Comparison of ENCODE assay signal across 10 cellular contexts in the genomic region with DNA sequence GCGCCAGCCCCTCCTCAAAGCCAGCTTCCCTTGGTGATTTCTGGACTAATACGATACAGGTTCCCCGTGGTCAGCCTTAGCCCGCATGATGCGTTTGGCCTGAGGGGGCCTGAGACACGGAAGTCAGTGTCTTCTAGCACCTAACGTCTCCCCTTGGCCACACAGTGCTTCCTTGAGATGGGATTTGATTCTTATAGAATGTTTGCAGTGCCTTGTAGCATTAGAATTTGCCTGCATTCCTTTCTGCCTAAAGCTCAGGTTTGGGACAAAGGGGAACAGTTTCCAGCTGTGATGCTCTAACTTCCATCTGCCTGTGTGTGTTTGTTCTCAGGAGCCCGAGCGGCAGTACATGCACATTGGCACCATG. TPM values are rescaled to one million over a fixed set of nuclear protein-coding genes. Genes with fewer than 3 reads are reported as not detected.
DNase-seq lines count a peak whose midpoint lies in the region; ATAC-seq and TF ChIP-seq lines count a peak whose summit lies in the region.
"Had no signal": no experiment of that assay in that cellular context is flagged by ENCODE, and none has a peak within 500 bp of the region (broad histone marks: within the 10 kb centered on the region; RNA-seq: fewer than 3 reads in every experiment).

No MANE protein-coding gene starts in this region.

- no peaks in the 10 kb centered on the region for H3K9me3 ChIP-seq in esophagus squamous epithelium
- H3K9me3 ChIP-seq in breast epithelium, result no peaks in the 10 kb centered on the region
- H3K9me3 ChIP-seq: heart right ventricle, thoracic aorta had no signal

- peak; percentile 42 for TF ChIP-seq CTCF in C4-2B (conservative IDR thresholded peaks at IDR 0.05)
- no peak for TF ChIP-seq CTCF in HL-60 (IDR thresholded peaks at IDR 0.05; ENCODE audit: insufficient read depth, low read length)
- peak; percentile 7 for TF ChIP-seq CTCF in coronary artery (IDR thresholded peaks at IDR 0.05)
- TF ChIP-seq CTCF in esophagus squamous epithelium (IDR thresholded peaks at IDR 0.05), result no peak
- no peak for TF ChIP-seq CTCF in breast epithelium (IDR thresholded peaks at IDR 0.05)

- ATAC-seq in GM21723 (IDR thresholded peaks at IDR 0.05; ENCODE audit: unreplicated experiment), result peak; percentile 13
- ATAC-seq in GM21529 (IDR thresholded peaks at IDR 0.05; ENCODE audit: unreplicated experiment), result no peak
- no peak for ATAC-seq in HG02623 (IDR thresholded peaks at IDR 0.05; ENCODE audit: unreplicated experiment)

- H3K27ac ChIP-seq in C4-2B, result no peak overlapping the region
- peak overlapping the region; percentile 80; the same call in 1 of the 2 replicates for H3K27ac ChIP-seq in HL-60 (replicated peaks)
- H3K27ac ChIP-seq in coronary artery, result no peak overlapping the region
- H3K27ac ChIP-seq in esophagus squamous epithelium, result no peak overlapping the region
- H3K27ac ChIP-seq in breast epithelium, result no peak overlapping the region
- H3K27ac ChIP-seq: heart right ventricle, thoracic aorta had no signal

- H3K27me3 ChIP-seq in HL-60 (ENCODE audit: insufficient read depth, poor library complexity, severe bottlenecking) (no peaks in the 10 kb centered on the region), esophagus squamous epithelium (peaks cover 0 to 20% (median 0%) of the 10 kb centered on the region in 4 donors), breast epithelium (no peaks in the 10 kb centered on the region)

- H3K4me1 ChIP-seq in esophagus squamous epithelium (peaks cover 0 to 7% (median 0%) of the 10 kb centered on the region in 3 donors), breast epithelium (no peaks in the 10 kb centered on the region)

- 23 to 53% methylated on average over 6 to 8 of the region's 9 CpGs for WGBS in esophagus squamous epithelium, 2 donors

- H3K36me3 ChIP-seq in esophagus squamous epithelium, result no peaks in the 10 kb centered on the region
- H3K36me3 ChIP-seq in breast epithelium, result no peaks in the 10 kb centered on the region
- H3K36me3 ChIP-seq: heart right ventricle, thoracic aorta had no signal

- DNase-seq in HL-60 (ENCODE audit: low read depth in 1 of 2, low spot score in 1 of 2), result no peak
- DNase-seq in coronary artery (ENCODE audit: low spot score), result no peak
- DNase-seq in esophagus squamous epithelium (lab: John Stamatoyannopoulos, UW), result no peak
- no peak for DNase-seq in breast epithelium (ENCODE audit: low spot score in 2 of 2)

- intact Hi-C loops in esophagus squamous epithelium (cut with DNase I) (no loop called here), breast epithelium (cut with DNase I; ENCODE audit: low total_unique reads) (loop anchor here (1.0 kb wide), 1 partner anchor 9 kb away; no protein-coding TSS in a partner anchor)

- TF ChIP-seq POLR2A in esophagus squamous epithelium (IDR thresholded peaks at IDR 0.05), result no peak
- no peak for TF ChIP-seq POLR2A in breast epithelium (IDR thresholded peaks at IDR 0.05)

- H3K4me3 ChIP-seq in HL-60 (replicated peaks; ENCODE audit: insufficient read depth, low read length), result no peak overlapping the region
- H3K4me3 ChIP-seq in coronary artery, result peak overlapping the region; percentile 12
- no peak overlapping the region for H3K4me3 ChIP-seq in esophagus squamous epithelium
- H3K4me3 ChIP-seq in breast epithelium, result no peak overlapping the region
- H3K4me3 ChIP-seq: heart right ventricle had no signal

RNA-seq across cellular contexts. Expression of a gene that starts 34.4 kb away (rescaled TPM):
- not detected for total RNA-seq in esophagus squamous epithelium
- under 1 TPM; 0.48 to 0.98 (median 0.59) TPM for total RNA-seq in breast epithelium
- total RNA-seq: thoracic aorta had no signal

RNA-seq across cellular contexts. Expression of a gene that starts 52.3 kb away (rescaled TPM):
- total RNA-seq in esophagus squamous epithelium (10 to 100 TPM in 3 of 4 donors, 1 to 10 TPM in 1; 4.4 to 14.0 (median 11.2) TPM), breast epithelium (10 to 100 TPM in 2 of 3 donors, 1 to 10 TPM in 1; 5.1 to 13.4 (median 13.3) TPM)

RNA-seq across cellular contexts. Expression of a gene that starts 52.4 kb away (rescaled TPM):
- total RNA-seq in esophagus squamous epithelium (10 to 100 TPM; 12.7 to 33.2 (median 21.0) TPM), breast epithelium (10 to 100 TPM; 45.8 to 69.5 (median 57.7) TPM)

Comparison
In these comparisons a context has a peak if more than half of its experiments do, and no peak if none do; other contexts are left out.
1. CTCF ChIP-seq: peak in C4-2B (single experiment) and coronary artery (single experiment); none in HL-60 (single experiment), esophagus squamous epithelium (0 of 6) and breast epithelium (0 of 3).